In genomic region chr12:20946732-20947131, GRCh38 we compare ENCODE assay signal across 9 cellular contexts.
DNase-seq lines count a peak whose midpoint lies in the region; FAIRE-seq and TF ChIP-seq lines count a peak whose summit lies in the region.
"Had no signal": no experiment of that assay in that cellular context is flagged by ENCODE, and none has a peak within 500 bp of the region (broad histone marks: within the 10 kb centered on the region; RNA-seq: fewer than 3 reads in every experiment).

No MANE protein-coding gene starts in this region.

- H3K27ac Mint-ChIP-seq in astrocyte (ENCODE audit: unreplicated experiment), result no peak overlapping the region

- no peak overlapping the region for H3K4me3 ChIP-seq in KMS-11 (IDR thresholded peaks at IDR 0.05; ENCODE audit: insufficient read depth, low read depth, low read length)
- H3K4me3 ChIP-seq in astrocyte (ENCODE audit: insufficient read depth, low read depth, low read length), result no peak overlapping the region
- H3K4me3 ChIP-seq in osteoblast (ENCODE audit: insufficient read depth, low read length), result no peak overlapping the region

- H2AFZ ChIP-seq in KMS-11 (ENCODE audit: low read depth) (no peak overlapping the region), astrocyte (ENCODE audit: low read depth, low read length) (no peak overlapping the region), osteoblast (ENCODE audit: low read length) (no peak overlapping the region)

- H3K79me2 ChIP-seq in KMS-11 (ENCODE audit: insufficient read depth, low read depth) (no peaks in the 10 kb centered on the region), astrocyte (ENCODE audit: insufficient read depth, low read length) (no peaks in the 10 kb centered on the region), osteoblast (ENCODE audit: insufficient read depth, low read length) (no peaks in the 10 kb centered on the region)

- no peaks in the 10 kb centered on the region for H3K27me3 Mint-ChIP-seq in astrocyte (ENCODE audit: low read depth, unreplicated experiment)
- H3K27me3 Mint-ChIP-seq: central memory CD8-positive, alpha-beta T cell had no signal

- POLR2A ChIA-PET in RWPE1 (lab: Yijun Ruan, JAX; ENCODE audit: low non-redundant PET), result no interaction called here

- H3K9me3 ChIP-seq in astrocyte (ENCODE audit: insufficient read depth, low read depth, low read length) (no peaks in the 10 kb centered on the region), osteoblast (ENCODE audit: low read depth, low read length) (no peaks in the 10 kb centered on the region)

- H3K9ac ChIP-seq in KMS-11 (no peak overlapping the region), astrocyte (ENCODE audit: low read length) (no peak overlapping the region)

- H3K4me1 Mint-ChIP-seq in astrocyte (ENCODE audit: low read depth, unreplicated experiment), result peaks cover 5% of the 10 kb centered on the region
- H3K4me1 Mint-ChIP-seq: central memory CD8-positive, alpha-beta T cell had no signal

- no peak overlapping the region for H3K27ac ChIP-seq in KMS-11
- H3K27ac ChIP-seq in astrocyte (ENCODE audit: low read depth, low read length), result no peak overlapping the region
- no peak overlapping the region for H3K27ac ChIP-seq in osteoblast (ENCODE audit: low read depth, low read length)
- no peak overlapping the region for H3K27ac ChIP-seq in RWPE1

- H3K27me3 ChIP-seq in KMS-11 (ENCODE audit: insufficient read depth, low read depth), result no peaks in the 10 kb centered on the region
- H3K27me3 ChIP-seq in astrocyte (ENCODE audit: insufficient read depth, low read length), result no peaks in the 10 kb centered on the region
- no peaks in the 10 kb centered on the region for H3K27me3 ChIP-seq in osteoblast (ENCODE audit: insufficient read depth, low read length)

- no peaks in the 10 kb centered on the region for H3K9me3 Mint-ChIP-seq in astrocyte (ENCODE audit: unreplicated experiment)
- H3K9me3 Mint-ChIP-seq: central memory CD8-positive, alpha-beta T cell had no signal

- no peak for FAIRE-seq in astrocyte (lab: Jason Lieb, UNC)

- H3K36me3 ChIP-seq in KMS-11 (ENCODE audit: insufficient read depth) (no peaks in the 10 kb centered on the region), astrocyte (ENCODE audit: insufficient read depth, low read length) (no peaks in the 10 kb centered on the region), osteoblast (ENCODE audit: insufficient read depth, low read length) (no peaks in the 10 kb centered on the region)

- no peak overlapping the region for H3K4me2 ChIP-seq in KMS-11
- no peak overlapping the region for H3K4me2 ChIP-seq in astrocyte (ENCODE audit: low read length)
- H3K4me2 ChIP-seq in osteoblast (ENCODE audit: insufficient read depth, low read length), result no peak overlapping the region

- no peaks in the 10 kb centered on the region for H3K4me1 ChIP-seq in KMS-11 (ENCODE audit: low read depth, poor library complexity, severe bottlenecking)
- no peaks in the 10 kb centered on the region for H3K4me1 ChIP-seq in astrocyte (ENCODE audit: insufficient read depth, low read length)
- H3K4me1 ChIP-seq in osteoblast (ENCODE audit: insufficient read depth, low read length), result no peaks in the 10 kb centered on the region

- H3K36me3 Mint-ChIP-seq in astrocyte (ENCODE audit: low read depth, unreplicated experiment), result no peaks in the 10 kb centered on the region

- H3K4me3 Mint-ChIP-seq in astrocyte (ENCODE audit: unreplicated experiment), result no peak overlapping the region
- H3K4me3 Mint-ChIP-seq: central memory CD8-positive, alpha-beta T cell had no signal

- CTCF ChIA-PET in RWPE1 (lab: Yijun Ruan, JAX), result no interaction called here

- H4K20me1 ChIP-seq in KMS-11 (ENCODE audit: insufficient read depth), result no peaks in the 10 kb centered on the region
- H4K20me1 ChIP-seq in astrocyte (ENCODE audit: insufficient read depth, low read length), result no peaks in the 10 kb centered on the region
- H4K20me1 ChIP-seq in osteoblast (ENCODE audit: insufficient read depth, low read length), result no peaks in the 10 kb centered on the region

- TF ChIP-seq CTCF in KMS-11 (conservative IDR thresholded peaks at IDR 0.05; ENCODE audit: low read depth, low read length) (peak; percentile 81), astrocyte (IDR thresholded peaks at IDR 0.05; ENCODE audit: insufficient read depth, low read depth, low read length) (peak; percentile 45), osteoblast (IDR thresholded peaks at IDR 0.05; ENCODE audit: extremely low read depth, low read depth, low read length) (peak; percentile 40), RWPE1 (conservative IDR thresholded peaks at IDR 0.05; ENCODE audit: low read depth) (no peak; the same call in 1 of the 2 replicates)

- peak; percentile 2 to 9 for DNase-seq in stimulated activated CD4-positive, alpha-beta T cell treated with anti-CD3 and anti-CD28 coated beads, Interleukin-2, amount 100 ng/mL, for 48 hours
- DNase-seq in stimulated activated CD4-positive, alpha-beta T cell treated with anti-CD3 and anti-CD28 coated beads, Interleukin-12 subunit alpha, Interleukin-12 subunit beta, amount 100 ng/mL, for 4 hours, result no peak
- DNase-seq in astrocyte (ENCODE audit: low read depth) (no peak), osteoblast (ENCODE audit: insufficient read length, low spot score, missing footprints) (no peak), AG20443 (ENCODE audit: low spot score) (no peak), glomerular visceral epithelial cell (ENCODE audit: extremely low spot score) (no peak), RWPE1 (ENCODE audit: low spot score) (no peak)

Comparison
In these comparisons a context has a peak if more than half of its experiments do, and no peak if none do; other contexts are left out.
1. DNase-seq: peak in stimulated activated CD4-positive, alpha-beta T cell treated with anti-CD3 and anti-CD28 coated beads, Interleukin-2, amount 100 ng/mL, for 48 hours (2 of 2); none in stimulated activated CD4-positive, alpha-beta T cell treated with anti-CD3 and anti-CD28 coated beads, Interleukin-12 subunit alpha, Interleukin-12 subunit beta, amount 100 ng/mL, for 4 hours (single experiment), astrocyte (single experiment), osteoblast (single experiment), AG20443 (single experiment), glomerular visceral epithelial cell (single experiment) and RWPE1 (single experiment).